In genomic region chr12:63615546-63615945, GRCh38 we compare ENCODE assay signal across 1 cellular context. TPM values are rescaled to one million over a fixed set of nuclear protein-coding genes. Genes with fewer than 3 reads are reported as not detected.
"Had no signal": no experiment of that assay in that cellular context is flagged by ENCODE, and none has a peak within 500 bp of the region (broad histone marks: within the 10 kb centered on the region; RNA-seq: fewer than 3 reads in every experiment).

No MANE protein-coding gene starts in this region.

RNA-seq across cellular contexts. Expression of gene DPY19L2, which starts 52.7 kb away (rescaled TPM):
- total RNA-seq: PC-9 had no signal
